21 cellular contexts compared by ENCODE assay signal in the genomic region with DNA sequence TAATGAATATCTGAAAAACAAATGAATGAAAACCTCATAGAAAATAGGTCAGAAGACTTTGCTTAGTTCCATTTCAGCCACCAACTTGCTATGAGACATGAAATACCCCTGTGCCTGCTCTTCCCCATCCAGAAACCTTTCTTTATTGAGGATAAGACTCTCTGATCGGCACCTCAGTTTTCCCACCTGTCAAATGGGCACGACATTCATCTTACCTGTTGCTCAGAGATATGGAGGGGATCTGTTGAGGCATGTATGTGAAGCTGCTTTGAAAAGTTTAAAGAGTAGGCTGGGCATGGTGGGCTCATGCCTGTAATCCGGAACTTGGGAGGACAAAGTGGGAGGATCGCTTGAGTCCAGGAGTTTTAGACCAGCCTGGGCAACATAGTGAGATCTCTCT. TPM values are rescaled to one million over a fixed set of nuclear protein-coding genes. Genes with fewer than 3 reads are reported as not detected.
"Had no signal": no experiment of that assay in that cellular context is flagged by ENCODE, and none has a peak within 500 bp of the region (broad histone marks: within the 10 kb centered on the region; RNA-seq: fewer than 3 reads in every experiment).

No MANE protein-coding gene starts in this region.

- H3K9me3 Mint-ChIP-seq: activated naive CD4-positive, alpha-beta T cell treated with anti-CD3 and anti-CD28 coated beads, Interleukin-2, amount 50 U/mL, for 24 hours; activated T-cell treated with anti-CD3 and anti-CD28 coated beads, Interleukin-2, amount 50 U/mL, for 24 hours; activated T-helper 1 cell treated with anti-CD3 and anti-CD28 coated beads, Interleukin-12 subunit alpha, Interleukin-12 subunit beta, Interleukin-2, Interleukin-4 antibody, amounts not matched to agents 30 ng/mL and 10 ng/mL and 1 ng/mL, durations not matched to agents 14 hours and 24 hours and 36 hours; T-helper 1 cell treated with Interleukin-12 subunit alpha and Interleukin-12 subunit beta and Interleukin-4 antibody, amounts not matched to agents 30 μg/mL and 1 μg/mL, for 36 hours had no signal

- H3K9me3 ChIP-seq: ascending aorta, body of pancreas had no signal

- H3K36me3 Mint-ChIP-seq: activated CD8-positive, alpha-beta memory T cell treated with anti-CD3 and anti-CD28 coated beads, Interleukin-2, amount 10 ng/mL, durations not matched to agents 7 days and 5 days; activated naive CD4-positive, alpha-beta T cell treated with anti-CD3 and anti-CD28 coated beads, Interleukin-2, amount 50 U/mL, for 24 hours had no signal

- H3K4me3 ChIP-seq: ascending aorta, body of pancreas had no signal

- H3K27ac Mint-ChIP-seq: activated CD8-positive, alpha-beta memory T cell treated with anti-CD3 and anti-CD28 coated beads, Interleukin-2, amount 10 ng/mL, durations not matched to agents 7 days and 5 days; activated naive CD4-positive, alpha-beta T cell treated with anti-CD3 and anti-CD28 coated beads, Interleukin-2, amount 50 U/mL, for 24 hours; activated T-cell treated with anti-CD3 and anti-CD28 coated beads, Interleukin-2, amount 50 U/mL, for 24 hours had no signal

- DNase-seq: activated CD4-positive, alpha-beta T cell treated with anti-CD3 and anti-CD28 coated beads, Interleukin-2, amount 10 ng/mL, durations not matched to agents 24 days and 14 days; activated CD4-positive, CD25-positive, alpha-beta regulatory T cell treated with anti-CD3 and anti-CD28 coated beads, Interleukin-2, amount 50 U/mL, for 72 hours; activated CD8-positive, alpha-beta memory T cell treated with anti-CD3 and anti-CD28 coated beads, Interleukin-2, amount 10 ng/mL, durations not matched to agents 7 days and 5 days; activated effector memory CD4-positive, alpha-beta T cell treated with Interleukin-2 at 50 U/mL for 16 hours; activated naive CD4-positive, alpha-beta T cell; activated T-cell treated with anti-CD3 and anti-CD28 coated beads, Interleukin-2, amount 50 U/mL, for 24 hours; amniotic stem cell; body of pancreas; central memory CD4-positive, alpha-beta T cell; NCI-H1105 treated with DMSO at 0.1 percent for 48 hours; NCI-H1436 treated with DMSO at 0.1 percent for 48 hours; NCI-H187; NCI-H2081; NCI-H510A treated with DMSO at 0.1 percent for 48 hours; NCI-H69; SHP77 treated with DMSO at 0.1 percent for 48 hours had no signal

- H3K27me3 ChIP-seq: ascending aorta, body of pancreas had no signal

- ATAC-seq: body of pancreas had no signal

- H3K36me3 ChIP-seq: ascending aorta had no signal

- H3K27me3 Mint-ChIP-seq: activated naive CD4-positive, alpha-beta T cell treated with anti-CD3 and anti-CD28 coated beads, Interleukin-2, amount 50 U/mL, for 24 hours had no signal

- H3K27ac ChIP-seq: body of pancreas had no signal

- H3K4me3 Mint-ChIP-seq: activated CD4-positive, alpha-beta T cell treated with anti-CD3 and anti-CD28 coated beads, Interleukin-2, amount 10 ng/mL, durations not matched to agents 24 days and 14 days; activated CD8-positive, alpha-beta memory T cell treated with anti-CD3 and anti-CD28 coated beads, Interleukin-2, amount 10 ng/mL, durations not matched to agents 7 days and 5 days; activated naive CD4-positive, alpha-beta T cell treated with anti-CD3 and anti-CD28 coated beads, Interleukin-2, amount 50 U/mL, for 24 hours; activated T-cell treated with anti-CD3 and anti-CD28 coated beads, Interleukin-2, amount 50 U/mL, for 24 hours; activated T-helper 1 cell treated with anti-CD3 and anti-CD28 coated beads, Interleukin-12 subunit alpha, Interleukin-12 subunit beta, Interleukin-2, Interleukin-4 antibody, amounts not matched to agents 30 ng/mL and 10 ng/mL and 1 ng/mL, durations not matched to agents 14 hours and 24 hours and 36 hours; T-helper 1 cell treated with Interleukin-12 subunit alpha and Interleukin-12 subunit beta and Interleukin-4 antibody, amounts not matched to agents 30 μg/mL and 1 μg/mL, for 36 hours had no signal

RNA-seq across cellular contexts. Expression of a gene that starts 41.8 kb away (rescaled TPM):
- total RNA-seq: ascending aorta, body of pancreas, SK-MEL-5 had no signal
